In genomic region chr2:24721470-24721869, GRCh38 we compare ENCODE assay signal across 8 cellular contexts.
DNase-seq lines count a peak whose midpoint lies in the region; ATAC-seq and TF ChIP-seq lines count a peak whose summit lies in the region.

No MANE protein-coding gene starts in this region.

- peak; percentile 70 for DNase-seq in GM03348 (ENCODE audit: low spot score)
- peak; percentile 55 for DNase-seq in NCI-H1694 treated with DMSO at 0.1 percent for 48 hours (lab: John Stamatoyannopoulos, UW)
- DNase-seq in cerebellar cortex (ENCODE audit: low spot score): peak; percentile 77
- peak; percentile 59 to 89 for DNase-seq in lower leg skin (ENCODE audit: low spot score in 2 of 2)
- DNase-seq in thyroid gland: peak; percentile 89 to 90
- no peak for DNase-seq in HEK293T (ENCODE audit: extremely low spot score)
- no peak for DNase-seq in activated CD4-positive, alpha-beta T cell treated with anti-CD3 and anti-CD28 coated beads for 4 hours

- no peaks in the 10 kb centered on the region for H3K36me3 ChIP-seq in thyroid gland

- no peak for ATAC-seq in HG03457 (IDR thresholded peaks at IDR 0.05; ENCODE audit: unreplicated experiment)

- H3K27me3 ChIP-seq in thyroid gland: no peaks in the 10 kb centered on the region

- CTCF ChIA-PET in HEK293T (lab: Yijun Ruan, JAX): no interaction called here

- intact Hi-C loops in lower leg skin (cut with DNase I; ENCODE audit: low total_unique reads): no loop called here
- intact Hi-C loops in thyroid gland (cut with DNase I): no loop called here

- H3K4me3 ChIP-seq in lower leg skin (ENCODE audit: low read depth, poor library complexity, severe bottlenecking) (no peak overlapping the region), thyroid gland (replicated peaks in 1 of 3) (no peak overlapping the region)

- TF ChIP-seq POLR2A in lower leg skin (IDR thresholded peaks at IDR 0.05): no peak
- TF ChIP-seq POLR2A in thyroid gland (IDR thresholded peaks at IDR 0.05): no peak

- peak overlapping the region; percentile 62 to 80 (median 79) for H3K27ac ChIP-seq in thyroid gland

- POLR2A ChIA-PET in HEK293T (lab: Yijun Ruan, JAX): no interaction called here

- H3K4me1 ChIP-seq in thyroid gland: peaks cover 15 to 17% of the 10 kb centered on the region in 2 donors

- H3K9me3 ChIP-seq in thyroid gland: no peaks in the 10 kb centered on the region

- no peak for TF ChIP-seq CTCF in lower leg skin (IDR thresholded peaks at IDR 0.05)
- TF ChIP-seq CTCF in thyroid gland (IDR thresholded peaks at IDR 0.05): no peak

TF ChIP-seq in HEK293T, 16 proteins besides CTCF, POLR2A, EP300 and RAD21:
- no peak for TF ChIP-seq TARDBP (IDR thresholded peaks at IDR 0.05)
- no peak for TF ChIP-seq PKNOX1 (IDR thresholded peaks at IDR 0.05)
- TF ChIP-seq ARNT (IDR thresholded peaks at IDR 0.05): no peak
- no peak for TF ChIP-seq FOXK2 (IDR thresholded peaks at IDR 0.05)
- TF ChIP-seq BHLHE40 (IDR thresholded peaks at IDR 0.05; ENCODE audit: borderline replicate concordance): no peak
- TF ChIP-seq ZNF384 (IDR thresholded peaks at IDR 0.05): no peak
- no peak for TF ChIP-seq CTBP1 (IDR thresholded peaks at IDR 0.05; ENCODE audit: borderline replicate concordance)
- TF ChIP-seq L3MBTL2 (conservative IDR thresholded peaks at IDR 0.05): no peak
- no peak for TF ChIP-seq NFRKB (IDR thresholded peaks at IDR 0.05)
- no peak for TF ChIP-seq ELF4 (IDR thresholded peaks at IDR 0.05)
- no peak for TF ChIP-seq SP1 (IDR thresholded peaks at IDR 0.05)
- TF ChIP-seq LEF1 (IDR thresholded peaks at IDR 0.05; ENCODE audit: borderline replicate concordance): no peak
- no peak for TF ChIP-seq FOXM1 (IDR thresholded peaks at IDR 0.05; ENCODE audit: borderline replicate concordance)
- no peak for TF ChIP-seq SUZ12 (IDR thresholded peaks at IDR 0.05)
- TF ChIP-seq FOXA1 (IDR thresholded peaks at IDR 0.05): no peak
- TF ChIP-seq HDGF (IDR thresholded peaks at IDR 0.05; ENCODE audit: borderline replicate concordance): no peak

Comparison
In these comparisons a context has a peak if more than half of its experiments do, and no peak if none do; other contexts are left out.
1. DNase-seq: peak in GM03348 (single experiment), NCI-H1694 treated with DMSO at 0.1 percent for 48 hours (single experiment), cerebellar cortex (single experiment), lower leg skin (2 of 2) and thyroid gland (2 of 2); none in HEK293T (single experiment) and activated CD4-positive, alpha-beta T cell treated with anti-CD3 and anti-CD28 coated beads for 4 hours (0 of 2).